In genomic region chr21:25360593-25360992, GRCh38 we compare ENCODE assay signal across 13 cellular contexts.
A peak's percentile ranks its signal among the peaks of the same experiment; 100 is the strongest.
DNase-seq lines count a peak whose midpoint lies in the region; ATAC-seq and TF ChIP-seq lines count a peak whose summit lies in the region.
"Had no signal": no experiment of that assay in that cellular context is flagged by ENCODE, and none has a peak within 500 bp of the region (broad histone marks: within the 10 kb centered on the region; RNA-seq: fewer than 3 reads in every experiment).

No MANE protein-coding gene starts in this region.

- DNase-seq in activated naive CD8-positive, alpha-beta T cell treated with anti-CD3 and anti-CD28 coated beads, Interleukin-2, amount 50 U/mL, for 24 hours, result no peak
- no peak for DNase-seq in activated naive CD8-positive, alpha-beta T cell treated with anti-CD3 and anti-CD28 coated beads for 36 hours
- no peak for DNase-seq in IMR-90
- no peak for DNase-seq in brain microvascular endothelial cell
- DNase-seq in upper lobe of right lung, result no peak
- DNase-seq in omental fat pad (ENCODE audit: low spot score), result no peak
- no peak for DNase-seq in Peyer's patch
- DNase-seq: kidney; NCI-H524; nucleus accumbens; stimulated activated CD4-positive, alpha-beta T cell treated with anti-CD3 and anti-CD28 coated beads, Interleukin-4, amount 100 ng/mL, for 1 hour had no signal

- no peak overlapping the region for H3K27ac Mint-ChIP-seq in activated naive CD8-positive, alpha-beta T cell treated with anti-CD3 and anti-CD28 coated beads, Interleukin-2, amount 50 U/mL, for 24 hours
- H3K27ac Mint-ChIP-seq in activated naive CD8-positive, alpha-beta T cell treated with anti-CD3 and anti-CD28 coated beads for 36 hours, result no peak overlapping the region

- H3K27ac ChIP-seq in IMR-90 (ENCODE audit: insufficient read depth, low read length), result no peak overlapping the region
- H3K27ac ChIP-seq in brain microvascular endothelial cell, result no peak overlapping the region
- no peak overlapping the region for H3K27ac ChIP-seq in upper lobe of right lung
- no peak overlapping the region for H3K27ac ChIP-seq in Peyer's patch

- no peak overlapping the region for H3K4me2 ChIP-seq in IMR-90 (ENCODE audit: low read depth, low read length)

- H3K27me3 ChIP-seq in IMR-90 (ENCODE audit: control insufficient read depth, insufficient read depth, low read length) (no peaks in the 10 kb centered on the region), brain microvascular endothelial cell (replicated peaks) (no peaks in the 10 kb centered on the region), upper lobe of right lung (no peaks in the 10 kb centered on the region), Peyer's patch (no peaks in the 10 kb centered on the region)

- H3K9me3 Mint-ChIP-seq in activated naive CD8-positive, alpha-beta T cell treated with anti-CD3 and anti-CD28 coated beads, Interleukin-2, amount 50 U/mL, for 24 hours, result peaks cover 4% of the 10 kb centered on the region
- H3K9me3 Mint-ChIP-seq in activated naive CD8-positive, alpha-beta T cell treated with anti-CD3 and anti-CD28 coated beads for 36 hours, result no peaks in the 10 kb centered on the region

- H2AK5ac ChIP-seq in IMR-90 (ENCODE audit: low read depth, low read length), result no peak overlapping the region

- H2BK120ac ChIP-seq in IMR-90 (ENCODE audit: low read depth, low read length), result no peak overlapping the region

- H3K56ac ChIP-seq in IMR-90 (ENCODE audit: extremely low read depth, insufficient read depth, low read length), result no peak overlapping the region

- peak; percentile 27; the same call in 1 of the 2 replicates for TF ChIP-seq CTCF in IMR-90 (conservative IDR thresholded peaks at IDR 0.05; ENCODE audit: low read depth, low read length)
- peak; percentile 62 for TF ChIP-seq CTCF in brain microvascular endothelial cell (IDR thresholded peaks at IDR 0.05; ENCODE audit: low read depth, low read length, missing control alignments)
- peak; percentile 11 for TF ChIP-seq CTCF in upper lobe of right lung (IDR thresholded peaks at IDR 0.05)
- no peak for TF ChIP-seq CTCF in omental fat pad (IDR thresholded peaks at IDR 0.05)
- no peak for TF ChIP-seq CTCF in Peyer's patch (IDR thresholded peaks at IDR 0.05)

- CTCF ChIA-PET in IMR-90 (lab: Yijun Ruan, JAX), result interaction anchor here (0.8 to 2.3 kb wide), 4 partner anchors 9 to 35 kb away, joined by 3 to 13 read pairs (median 4); no protein-coding TSS in a partner anchor

- no peak overlapping the region for H3K4ac ChIP-seq in IMR-90 (ENCODE audit: low read depth, low read length)

- H3K9ac ChIP-seq in IMR-90 (ENCODE audit: low read depth, low read length), result no peak overlapping the region

- dilution Hi-C loops in IMR-90 (cut with HindIII; ENCODE audit: low sequenced_read_pairs, unreplicated experiment), result no loop called here

- no peak for TF ChIP-seq POLR2A in IMR-90 (IDR thresholded peaks at IDR 0.05; ENCODE audit: low read depth, low read length)
- TF ChIP-seq POLR2A in Peyer's patch (IDR thresholded peaks at IDR 0.05), result no peak

- H3K18ac ChIP-seq in IMR-90 (ENCODE audit: low read depth, low read length), result no peak overlapping the region

- H4K91ac ChIP-seq in IMR-90 (ENCODE audit: insufficient read depth, low read depth, low read length), result no peak overlapping the region

- TF ChIP-seq RAD21 in IMR-90 (IDR thresholded peaks at IDR 0.05; ENCODE audit: low read length), result no peak

- no TSS peak for BruUV-seq in IMR-90 (replicated peaks; lab: Mats Ljungman, UMichigan)

- H3K4me1 Mint-ChIP-seq in activated naive CD8-positive, alpha-beta T cell treated with anti-CD3 and anti-CD28 coated beads, Interleukin-2, amount 50 U/mL, for 24 hours, result peaks cover 31% of the 10 kb centered on the region
- H3K4me1 Mint-ChIP-seq in activated naive CD8-positive, alpha-beta T cell treated with anti-CD3 and anti-CD28 coated beads for 36 hours, result peaks cover 22% of the 10 kb centered on the region

- peaks cover 5% of the 10 kb centered on the region for H3K36me3 Mint-ChIP-seq in activated naive CD8-positive, alpha-beta T cell treated with anti-CD3 and anti-CD28 coated beads, Interleukin-2, amount 50 U/mL, for 24 hours (ENCODE audit: low read depth)
- H3K36me3 Mint-ChIP-seq in activated naive CD8-positive, alpha-beta T cell treated with anti-CD3 and anti-CD28 coated beads for 36 hours, result peaks cover 4% of the 10 kb centered on the region

- ATAC-seq in activated naive CD8-positive, alpha-beta T cell treated with anti-CD3 and anti-CD28 coated beads, Interleukin-2, amount 50 U/mL, for 24 hours, result peak; percentile 39
- ATAC-seq in IMR-90 (ENCODE audit: low read depth) (peak; percentile 57), upper lobe of right lung (no peak), GM21528 (IDR thresholded peaks at IDR 0.05; ENCODE audit: low FRiP score, unreplicated experiment) (no peak), omental fat pad (ENCODE audit: low FRiP score) (no peak)

- H3K36me3 ChIP-seq in IMR-90 (ENCODE audit: control insufficient read depth, insufficient read depth, low read length), result no peaks in the 10 kb centered on the region
- H3K36me3 ChIP-seq in brain microvascular endothelial cell (replicated peaks), result no peaks in the 10 kb centered on the region
- H3K36me3 ChIP-seq in upper lobe of right lung, result no peaks in the 10 kb centered on the region
- no peaks in the 10 kb centered on the region for H3K36me3 ChIP-seq in Peyer's patch

- no peak overlapping the region for H2BK20ac ChIP-seq in IMR-90 (ENCODE audit: low read depth, low read length)

- H3K79me1 ChIP-seq in IMR-90 (ENCODE audit: low read depth in 1 of 2, low read length in 2 of 2), result no peaks in the 10 kb centered on the region

- POLR2A ChIA-PET in IMR-90 (lab: Charles Lee; ENCODE audit: unreplicated experiment), result interaction anchor here (0.8 kb wide), 1 partner anchor 21 kb away, joined by 3 read pairs; no protein-coding TSS in a partner anchor

- no peaks in the 10 kb centered on the region for H3K9me3 ChIP-seq in IMR-90 (ENCODE audit: control insufficient read depth, insufficient read depth, low read length)
- H3K9me3 ChIP-seq in upper lobe of right lung, result no peaks in the 10 kb centered on the region
- H3K9me3 ChIP-seq in Peyer's patch, result no peaks in the 10 kb centered on the region
- H3K9me3 ChIP-seq: Caco-2 had no signal

- 80% methylated on average over 1 of the region's 2 CpGs; no CpG with 5 or more reads in 1 of the 2 experiments for WGBS in IMR-90 (ENCODE audit: extremely low coverage in 2 of 2, insufficient read length in 1 of 2), 2 experiments

- no peak overlapping the region for H2AFZ ChIP-seq in IMR-90 (replicated peaks; ENCODE audit: low read length, poor library complexity)

- H3K9me1 ChIP-seq in IMR-90 (ENCODE audit: insufficient read depth, low read length), result no peaks in the 10 kb centered on the region

- H3K4me3 Mint-ChIP-seq in activated naive CD8-positive, alpha-beta T cell treated with anti-CD3 and anti-CD28 coated beads, Interleukin-2, amount 50 U/mL, for 24 hours, result no peak overlapping the region
- no peak overlapping the region for H3K4me3 Mint-ChIP-seq in activated naive CD8-positive, alpha-beta T cell treated with anti-CD3 and anti-CD28 coated beads for 36 hours

- peaks cover 3% of the 10 kb centered on the region for H3K27me3 Mint-ChIP-seq in activated naive CD8-positive, alpha-beta T cell treated with anti-CD3 and anti-CD28 coated beads, Interleukin-2, amount 50 U/mL, for 24 hours
- H3K27me3 Mint-ChIP-seq in activated naive CD8-positive, alpha-beta T cell treated with anti-CD3 and anti-CD28 coated beads for 36 hours, result peaks cover 14% of the 10 kb centered on the region

- no peak overlapping the region for H2BK15ac ChIP-seq in IMR-90 (ENCODE audit: low read depth, low read length)

- no peaks in the 10 kb centered on the region for H4K20me1 ChIP-seq in IMR-90 (ENCODE audit: insufficient read depth, low read length)

- H4K5ac ChIP-seq in IMR-90 (ENCODE audit: low read depth, low read length), result no peak overlapping the region

- H2AK9ac ChIP-seq in IMR-90 (replicated peaks; ENCODE audit: low read depth, low read length, poor library complexity), result no peak overlapping the region

- H4K8ac ChIP-seq in IMR-90 (ENCODE audit: low read depth in 2 of 2, low read length in 2 of 2), result no peak overlapping the region

- intact Hi-C loops in IMR-90 (cut with micrococcal nuclease) (no loop called here), upper lobe of right lung (cut with DNase I) (no loop called here)

- H3K4me1 ChIP-seq in IMR-90 (ENCODE audit: control insufficient read depth, insufficient read depth, low read length) (no peaks in the 10 kb centered on the region), upper lobe of right lung (no peaks in the 10 kb centered on the region), Peyer's patch (no peaks in the 10 kb centered on the region)
- H3K4me1 ChIP-seq: Caco-2 had no signal

- H3K14ac ChIP-seq in IMR-90 (replicated peaks; ENCODE audit: low read depth, low read length), result no peak overlapping the region

- H3K4me3 ChIP-seq in IMR-90 (ENCODE audit: insufficient read depth, low read depth, low read length) (no peak overlapping the region), brain microvascular endothelial cell (ENCODE audit: low read depth, low read length) (no peak overlapping the region), upper lobe of right lung (no peak overlapping the region), Peyer's patch (no peak overlapping the region)

- no peak overlapping the region for H3K23ac ChIP-seq in IMR-90 (ENCODE audit: low read depth, low read length)

- no peak overlapping the region for H2BK5ac ChIP-seq in IMR-90 (ENCODE audit: low read depth, low read length, poor library complexity, severe bottlenecking)

- in situ Hi-C loops in IMR-90 (cut with MboI; ENCODE audit: low sequenced_read_pairs), result no loop called here
- in situ Hi-C loops in brain microvascular endothelial cell (cut with HindIII; ENCODE audit: low pct_ligation_motif_present, low sequenced_read_pairs), result no loop called here

TF ChIP-seq in IMR-90, 13 proteins besides CTCF, POLR2A, EP300 and RAD21 (continues in another document):
- no peak for TF ChIP-seq BHLHE40 (IDR thresholded peaks at IDR 0.05; ENCODE audit: low read depth, low read length)
- TF ChIP-seq USF2 (IDR thresholded peaks at IDR 0.05; ENCODE audit: low read depth, low read length), result no peak
- TF ChIP-seq MAZ (IDR thresholded peaks at IDR 0.05; ENCODE audit: borderline replicate concordance, low read depth, low read length), result no peak
- no peak for TF ChIP-seq SMC3 (IDR thresholded peaks at IDR 0.05; ENCODE audit: low read depth, low read length)
- TF ChIP-seq FOS (IDR thresholded peaks at IDR 0.05; ENCODE audit: low read depth, low read length), result no peak
- TF ChIP-seq MAFK (IDR thresholded peaks at IDR 0.05; ENCODE audit: low read depth, low read length), result no peak
- TF ChIP-seq RFX5 (IDR thresholded peaks at IDR 0.05; ENCODE audit: low read depth, low read length), result no peak
- no peak for TF ChIP-seq CHD1 (IDR thresholded peaks at IDR 0.05; ENCODE audit: low read depth, low read length)

Comparison
In these comparisons a context has a peak if more than half of its experiments do, and no peak if none do; other contexts are left out.
1. ATAC-seq: peak in activated naive CD8-positive, alpha-beta T cell treated with anti-CD3 and anti-CD28 coated beads, Interleukin-2, amount 50 U/mL, for 24 hours (single experiment) and IMR-90 (single experiment); none in upper lobe of right lung (single experiment), GM21528 (single experiment) and omental fat pad (single experiment).
2. CTCF ChIP-seq: peak in IMR-90 (single experiment), brain microvascular endothelial cell (single experiment) and upper lobe of right lung (single experiment); none in omental fat pad (0 of 3) and Peyer's patch (0 of 6).